Comparison of ENCODE assay signal across 1 cellular context in the genomic region with DNA sequence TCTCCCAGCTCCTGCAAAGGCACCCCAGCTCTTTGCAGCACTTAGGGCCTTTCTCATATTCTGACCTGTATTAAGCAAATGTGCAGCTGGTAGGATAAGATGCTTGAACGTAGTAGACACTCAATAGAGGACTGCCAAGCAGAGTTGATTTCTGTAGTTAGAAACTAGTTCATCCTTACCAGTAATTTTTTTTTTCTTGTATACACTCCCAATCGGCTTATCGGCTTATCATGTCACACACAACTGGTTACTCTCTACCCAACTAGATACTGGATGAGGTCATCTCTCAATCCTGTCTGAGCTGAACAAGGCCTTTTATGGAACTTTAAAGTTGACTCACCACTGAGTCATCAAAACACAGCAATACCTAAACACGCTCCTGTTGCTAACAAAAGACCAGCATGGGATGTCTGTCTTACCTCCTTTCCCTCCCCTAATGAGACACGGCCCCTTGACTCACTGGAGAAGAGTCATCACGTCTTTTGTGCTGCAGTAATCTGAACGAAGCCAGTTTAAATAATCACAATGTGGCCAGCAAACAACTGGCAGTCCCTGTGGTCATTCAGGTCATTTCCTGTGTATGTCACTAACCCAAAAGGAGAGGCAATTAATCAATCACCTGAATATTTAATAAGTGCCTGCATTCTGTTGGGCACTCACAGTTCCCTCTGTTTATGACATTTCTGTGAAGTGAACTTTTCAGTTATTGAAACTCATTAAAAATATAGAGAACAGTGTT.
TF ChIP-seq lines count a peak whose summit lies in the region.

No MANE protein-coding gene starts in this region.

TF ChIP-seq in HEK293, 187 proteins besides CTCF, POLR2A, EP300 and RAD21 (continued from another document and continues in another):
- TF ChIP-seq, protein P1, sequence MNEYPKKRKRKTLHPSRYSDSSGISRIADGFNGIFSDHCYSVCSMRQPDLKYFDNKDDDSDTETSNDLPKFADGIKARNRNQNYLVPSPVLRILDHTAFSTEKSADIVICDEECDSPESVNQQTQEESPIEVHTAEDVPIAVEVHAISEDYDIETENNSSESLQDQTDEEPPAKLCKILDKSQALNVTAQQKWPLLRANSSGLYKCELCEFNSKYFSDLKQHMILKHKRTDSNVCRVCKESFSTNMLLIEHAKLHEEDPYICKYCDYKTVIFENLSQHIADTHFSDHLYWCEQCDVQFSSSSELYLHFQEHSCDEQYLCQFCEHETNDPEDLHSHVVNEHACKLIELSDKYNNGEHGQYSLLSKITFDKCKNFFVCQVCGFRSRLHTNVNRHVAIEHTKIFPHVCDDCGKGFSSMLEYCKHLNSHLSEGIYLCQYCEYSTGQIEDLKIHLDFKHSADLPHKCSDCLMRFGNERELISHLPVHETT (tag by site-specific recombination; IDR thresholded peaks at IDR 0.05) = peak; percentile 97
- TF ChIP-seq SETDB1 (IDR thresholded peaks at IDR 0.05; ENCODE audit: insufficient read length, low read length) = no peak
- peak; percentile 56; the same call in 1 of the 2 replicates for TF ChIP-seq ZNF76 (tag by site-specific recombination; IDR thresholded peaks at IDR 0.05; ENCODE audit: borderline replicate concordance, low read depth)
- no peak for TF ChIP-seq SALL2 (tag by site-specific recombination; IDR thresholded peaks at IDR 0.05; ENCODE audit: borderline replicate concordance)
- peak; percentile 92 for TF ChIP-seq KLF8 (tag by site-specific recombination; IDR thresholded peaks at IDR 0.05)
- no peak for TF ChIP-seq ZNF114 (tag by site-specific recombination; IDR thresholded peaks at IDR 0.05)
- TF ChIP-seq BCL11B (tag by site-specific recombination; IDR thresholded peaks at IDR 0.05; ENCODE audit: low read depth) = no peak
- no peak for TF ChIP-seq ZNF157 (tag by site-specific recombination; IDR thresholded peaks at IDR 0.05)
- TF ChIP-seq, protein P2, sequence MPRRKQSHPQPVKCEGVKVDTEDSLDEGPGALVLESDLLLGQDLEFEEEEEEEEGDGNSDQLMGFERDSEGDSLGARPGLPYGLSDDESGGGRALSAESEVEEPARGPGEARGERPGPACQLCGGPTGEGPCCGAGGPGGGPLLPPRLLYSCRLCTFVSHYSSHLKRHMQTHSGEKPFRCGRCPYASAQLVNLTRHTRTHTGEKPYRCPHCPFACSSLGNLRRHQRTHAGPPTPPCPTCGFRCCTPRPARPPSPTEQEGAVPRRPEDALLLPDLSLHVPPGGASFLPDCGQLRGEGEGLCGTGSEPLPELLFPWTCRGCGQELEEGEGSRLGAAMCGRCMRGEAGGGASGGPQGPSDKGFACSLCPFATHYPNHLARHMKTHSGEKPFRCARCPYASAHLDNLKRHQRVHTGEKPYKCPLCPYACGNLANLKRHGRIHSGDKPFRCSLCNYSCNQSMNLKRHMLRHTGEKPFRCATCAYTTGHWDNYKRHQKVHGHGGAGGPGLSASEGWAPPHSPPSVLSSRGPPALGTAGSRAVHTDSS (tag by site-specific recombination; IDR thresholded peaks at IDR 0.05) = no peak
- no peak for TF ChIP-seq ZNF529 (tag by site-specific recombination; IDR thresholded peaks at IDR 0.05; ENCODE audit: insufficient replicate concordance)
- TF ChIP-seq ZNF48 (tag by site-specific recombination; IDR thresholded peaks at IDR 0.05) = no peak
- TF ChIP-seq GFI1B (tag by site-specific recombination; IDR thresholded peaks at IDR 0.05) = peak; percentile 50; the same call in 1 of the 2 replicates
- TF ChIP-seq, protein P3, sequence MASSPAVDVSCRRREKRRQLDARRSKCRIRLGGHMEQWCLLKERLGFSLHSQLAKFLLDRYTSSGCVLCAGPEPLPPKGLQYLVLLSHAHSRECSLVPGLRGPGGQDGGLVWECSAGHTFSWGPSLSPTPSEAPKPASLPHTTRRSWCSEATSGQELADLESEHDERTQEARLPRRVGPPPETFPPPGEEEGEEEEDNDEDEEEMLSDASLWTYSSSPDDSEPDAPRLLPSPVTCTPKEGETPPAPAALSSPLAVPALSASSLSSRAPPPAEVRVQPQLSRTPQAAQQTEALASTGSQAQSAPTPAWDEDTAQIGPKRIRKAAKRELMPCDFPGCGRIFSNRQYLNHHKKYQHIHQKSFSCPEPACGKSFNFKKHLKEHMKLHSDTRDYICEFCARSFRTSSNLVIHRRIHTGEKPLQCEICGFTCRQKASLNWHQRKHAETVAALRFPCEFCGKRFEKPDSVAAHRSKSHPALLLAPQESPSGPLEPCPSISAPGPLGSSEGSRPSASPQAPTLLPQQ (tag by site-specific recombination; IDR thresholded peaks at IDR 0.05) = peak; percentile 92
- peak; percentile 99 for TF ChIP-seq SCRT2 (tag by site-specific recombination; IDR thresholded peaks at IDR 0.05)
- no peak for TF ChIP-seq ZNF416 (tag by site-specific recombination; IDR thresholded peaks at IDR 0.05)
- no peak for TF ChIP-seq ZNF311 (tag by site-specific recombination; IDR thresholded peaks at IDR 0.05; ENCODE audit: borderline replicate concordance)
- TF ChIP-seq ZNF473 (tag by site-specific recombination; IDR thresholded peaks at IDR 0.05) = no peak
- peak; percentile 95 for TF ChIP-seq ZNF324 (tag by site-specific recombination; IDR thresholded peaks at IDR 0.05)
- no peak for TF ChIP-seq KLF9 (tag by site-specific recombination; IDR thresholded peaks at IDR 0.05; ENCODE audit: low read depth)
- TF ChIP-seq ZNF112 (tag by site-specific recombination; IDR thresholded peaks at IDR 0.05) = no peak
- no peak for TF ChIP-seq ZFP3 (tag by site-specific recombination; IDR thresholded peaks at IDR 0.05; ENCODE audit: low read depth)
- TF ChIP-seq ZFP37 (tag by site-specific recombination; IDR thresholded peaks at IDR 0.05) = peak; percentile 29; the same call in 1 of the 2 replicates
- TF ChIP-seq ZNF670 (tag by site-specific recombination; IDR thresholded peaks at IDR 0.05; ENCODE audit: low read depth) = no peak
- TF ChIP-seq KLF16 (tag by site-specific recombination; IDR thresholded peaks at IDR 0.05) = no peak
- TF ChIP-seq, protein P4, sequence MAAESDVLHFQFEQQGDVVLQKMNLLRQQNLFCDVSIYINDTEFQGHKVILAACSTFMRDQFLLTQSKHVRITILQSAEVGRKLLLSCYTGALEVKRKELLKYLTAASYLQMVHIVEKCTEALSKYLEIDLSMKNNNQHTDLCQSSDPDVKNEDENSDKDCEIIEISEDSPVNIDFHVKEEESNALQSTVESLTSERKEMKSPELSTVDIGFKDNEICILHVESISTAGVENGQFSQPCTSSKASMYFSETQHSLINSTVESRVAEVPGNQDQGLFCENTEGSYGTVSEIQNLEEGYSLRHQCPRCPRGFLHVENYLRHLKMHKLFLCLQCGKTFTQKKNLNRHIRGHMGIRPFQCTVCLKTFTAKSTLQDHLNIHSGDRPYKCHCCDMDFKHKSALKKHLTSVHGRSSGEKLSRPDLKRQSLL (tag by site-specific recombination; IDR thresholded peaks at IDR 0.05) = no peak
- TF ChIP-seq ZNF561 (tag by site-specific recombination; IDR thresholded peaks at IDR 0.05; ENCODE audit: borderline replicate concordance) = 0 out of 2 replicates have a peak, but pooled peaks have one; percentile 41
- TF ChIP-seq, protein P5, sequence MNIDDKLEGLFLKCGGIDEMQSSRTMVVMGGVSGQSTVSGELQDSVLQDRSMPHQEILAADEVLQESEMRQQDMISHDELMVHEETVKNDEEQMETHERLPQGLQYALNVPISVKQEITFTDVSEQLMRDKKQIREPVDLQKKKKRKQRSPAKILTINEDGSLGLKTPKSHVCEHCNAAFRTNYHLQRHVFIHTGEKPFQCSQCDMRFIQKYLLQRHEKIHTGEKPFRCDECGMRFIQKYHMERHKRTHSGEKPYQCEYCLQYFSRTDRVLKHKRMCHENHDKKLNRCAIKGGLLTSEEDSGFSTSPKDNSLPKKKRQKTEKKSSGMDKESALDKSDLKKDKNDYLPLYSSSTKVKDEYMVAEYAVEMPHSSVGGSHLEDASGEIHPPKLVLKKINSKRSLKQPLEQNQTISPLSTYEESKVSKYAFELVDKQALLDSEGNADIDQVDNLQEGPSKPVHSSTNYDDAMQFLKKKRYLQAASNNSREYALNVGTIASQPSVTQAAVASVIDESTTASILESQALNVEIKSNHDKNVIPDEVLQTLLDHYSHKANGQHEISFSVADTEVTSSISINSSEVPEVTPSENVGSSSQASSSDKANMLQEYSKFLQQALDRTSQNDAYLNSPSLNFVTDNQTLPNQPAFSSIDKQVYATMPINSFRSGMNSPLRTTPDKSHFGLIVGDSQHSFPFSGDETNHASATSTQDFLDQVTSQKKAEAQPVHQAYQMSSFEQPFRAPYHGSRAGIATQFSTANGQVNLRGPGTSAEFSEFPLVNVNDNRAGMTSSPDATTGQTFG (tag by site-specific recombination; IDR thresholded peaks at IDR 0.05; ENCODE audit: borderline replicate concordance) = no peak
- TF ChIP-seq ZNF266 (tag by site-specific recombination; IDR thresholded peaks at IDR 0.05; ENCODE audit: low read depth) = no peak
- TF ChIP-seq ZEB2 (tag by site-specific recombination; IDR thresholded peaks at IDR 0.05) = peak; percentile 99
- TF ChIP-seq, protein P6, sequence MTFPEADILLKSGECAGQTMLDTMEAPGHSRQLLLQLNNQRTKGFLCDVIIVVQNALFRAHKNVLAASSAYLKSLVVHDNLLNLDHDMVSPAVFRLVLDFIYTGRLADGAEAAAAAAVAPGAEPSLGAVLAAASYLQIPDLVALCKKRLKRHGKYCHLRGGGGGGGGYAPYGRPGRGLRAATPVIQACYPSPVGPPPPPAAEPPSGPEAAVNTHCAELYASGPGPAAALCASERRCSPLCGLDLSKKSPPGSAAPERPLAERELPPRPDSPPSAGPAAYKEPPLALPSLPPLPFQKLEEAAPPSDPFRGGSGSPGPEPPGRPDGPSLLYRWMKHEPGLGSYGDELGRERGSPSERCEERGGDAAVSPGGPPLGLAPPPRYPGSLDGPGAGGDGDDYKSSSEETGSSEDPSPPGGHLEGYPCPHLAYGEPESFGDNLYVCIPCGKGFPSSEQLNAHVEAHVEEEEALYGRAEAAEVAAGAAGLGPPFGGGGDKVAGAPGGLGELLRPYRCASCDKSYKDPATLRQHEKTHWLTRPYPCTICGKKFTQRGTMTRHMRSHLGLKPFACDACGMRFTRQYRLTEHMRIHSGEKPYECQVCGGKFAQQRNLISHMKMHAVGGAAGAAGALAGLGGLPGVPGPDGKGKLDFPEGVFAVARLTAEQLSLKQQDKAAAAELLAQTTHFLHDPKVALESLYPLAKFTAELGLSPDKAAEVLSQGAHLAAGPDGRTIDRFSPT (tag by site-specific recombination; IDR thresholded peaks at IDR 0.05) = peak; percentile 94
- peak; percentile 100 for TF ChIP-seq ZNF10 (tag by site-specific recombination; IDR thresholded peaks at IDR 0.05)
- TF ChIP-seq ZNF155 (tag by site-specific recombination; IDR thresholded peaks at IDR 0.05) = no peak
- peak; percentile 72 for TF ChIP-seq GLIS1 (tag by site-specific recombination; IDR thresholded peaks at IDR 0.05)
- no peak for TF ChIP-seq ZNF707 (tag by site-specific recombination; IDR thresholded peaks at IDR 0.05)
- TF ChIP-seq, protein P7, sequence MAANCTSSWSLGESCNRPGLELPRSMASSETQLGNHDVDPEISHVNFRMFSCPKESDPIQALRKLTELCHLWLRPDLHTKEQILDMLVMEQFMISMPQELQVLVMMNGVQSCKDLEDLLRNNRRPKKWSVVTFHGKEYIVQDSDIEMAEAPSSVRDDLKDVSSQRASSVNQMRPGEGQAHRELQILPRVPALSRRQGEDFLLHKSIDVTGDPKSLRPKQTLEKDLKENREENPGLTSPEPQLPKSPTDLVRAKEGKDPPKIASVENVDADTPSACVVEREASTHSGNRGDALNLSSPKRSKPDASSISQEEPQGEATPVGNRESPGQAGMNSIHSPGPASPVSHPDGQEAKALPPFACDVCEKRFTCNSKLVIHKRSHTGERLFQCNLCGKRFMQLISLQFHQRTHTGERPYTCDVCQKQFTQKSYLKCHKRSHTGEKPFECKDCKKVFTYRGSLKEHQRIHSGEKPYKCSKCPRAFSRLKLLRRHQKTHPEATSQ (tag by site-specific recombination; IDR thresholded peaks at IDR 0.05) = no peak
- TF ChIP-seq ZNF768 (tag by site-specific recombination; IDR thresholded peaks at IDR 0.05) = peak; percentile 74; the same call in 1 of the 2 replicates
- no peak for TF ChIP-seq ZNF571 (tag by site-specific recombination; IDR thresholded peaks at IDR 0.05)
- TF ChIP-seq, protein P8, sequence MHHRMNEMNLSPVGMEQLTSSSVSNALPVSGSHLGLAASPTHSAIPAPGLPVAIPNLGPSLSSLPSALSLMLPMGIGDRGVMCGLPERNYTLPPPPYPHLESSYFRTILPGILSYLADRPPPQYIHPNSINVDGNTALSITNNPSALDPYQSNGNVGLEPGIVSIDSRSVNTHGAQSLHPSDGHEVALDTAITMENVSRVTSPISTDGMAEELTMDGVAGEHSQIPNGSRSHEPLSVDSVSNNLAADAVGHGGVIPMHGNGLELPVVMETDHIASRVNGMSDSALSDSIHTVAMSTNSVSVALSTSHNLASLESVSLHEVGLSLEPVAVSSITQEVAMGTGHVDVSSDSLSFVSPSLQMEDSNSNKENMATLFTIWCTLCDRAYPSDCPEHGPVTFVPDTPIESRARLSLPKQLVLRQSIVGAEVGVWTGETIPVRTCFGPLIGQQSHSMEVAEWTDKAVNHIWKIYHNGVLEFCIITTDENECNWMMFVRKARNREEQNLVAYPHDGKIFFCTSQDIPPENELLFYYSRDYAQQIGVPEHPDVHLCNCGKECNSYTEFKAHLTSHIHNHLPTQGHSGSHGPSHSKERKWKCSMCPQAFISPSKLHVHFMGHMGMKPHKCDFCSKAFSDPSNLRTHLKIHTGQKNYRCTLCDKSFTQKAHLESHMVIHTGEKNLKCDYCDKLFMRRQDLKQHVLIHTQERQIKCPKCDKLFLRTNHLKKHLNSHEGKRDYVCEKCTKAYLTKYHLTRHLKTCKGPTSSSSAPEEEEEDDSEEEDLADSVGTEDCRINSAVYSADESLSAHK (tag by site-specific recombination; IDR thresholded peaks at IDR 0.05) = peak; percentile 69
- TF ChIP-seq, protein P9, sequence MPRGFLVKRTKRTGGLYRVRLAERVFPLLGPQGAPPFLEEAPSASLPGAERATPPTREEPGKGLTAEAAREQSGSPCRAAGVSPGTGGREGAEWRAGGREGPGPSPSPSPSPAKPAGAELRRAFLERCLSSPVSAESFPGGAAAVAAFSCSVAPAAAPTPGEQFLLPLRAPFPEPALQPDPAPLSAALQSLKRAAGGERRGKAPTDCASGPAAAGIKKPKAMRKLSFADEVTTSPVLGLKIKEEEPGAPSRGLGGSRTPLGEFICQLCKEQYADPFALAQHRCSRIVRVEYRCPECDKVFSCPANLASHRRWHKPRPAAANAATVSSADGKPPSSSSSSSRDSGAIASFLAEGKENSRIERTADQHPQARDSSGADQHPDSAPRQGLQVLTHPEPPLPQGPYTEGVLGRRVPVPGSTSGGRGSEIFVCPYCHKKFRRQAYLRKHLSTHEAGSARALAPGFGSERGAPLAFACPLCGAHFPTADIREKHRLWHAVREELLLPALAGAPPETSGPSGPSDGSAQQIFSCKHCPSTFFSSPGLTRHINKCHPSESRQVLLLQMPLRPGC (tag by site-specific recombination; IDR thresholded peaks at IDR 0.05) = peak; percentile 98
- TF ChIP-seq, protein P10, sequence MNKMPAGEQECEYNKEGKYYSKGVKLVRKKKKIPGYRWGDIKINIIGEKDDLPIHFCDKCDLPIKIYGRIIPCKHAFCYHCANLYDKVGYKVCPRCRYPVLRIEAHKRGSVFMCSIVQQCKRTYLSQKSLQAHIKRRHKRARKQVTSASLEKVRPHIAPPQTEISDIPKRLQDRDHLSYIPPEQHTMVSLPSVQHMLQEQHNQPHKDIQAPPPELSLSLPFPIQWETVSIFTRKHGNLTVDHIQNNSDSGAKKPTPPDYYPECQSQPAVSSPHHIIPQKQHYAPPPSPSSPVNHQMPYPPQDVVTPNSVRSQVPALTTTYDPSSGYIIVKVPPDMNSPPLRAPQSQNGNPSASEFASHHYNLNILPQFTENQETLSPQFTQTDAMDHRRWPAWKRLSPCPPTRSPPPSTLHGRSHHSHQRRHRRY (tag by site-specific recombination; IDR thresholded peaks at IDR 0.05) = no peak
